Comparison of ENCODE assay signal across 9 cellular contexts in genomic region chr5:11925701-11926100, GRCh38. TPM values are rescaled to one million over a fixed set of nuclear protein-coding genes. Genes with fewer than 3 reads are reported as not detected.
"Had no signal": no experiment of that assay in that cellular context is flagged by ENCODE, and none has a peak within 500 bp of the region (broad histone marks: within the 10 kb centered on the region; RNA-seq: fewer than 3 reads in every experiment).

No MANE protein-coding gene starts in this region.

- H3K4me3 Mint-ChIP-seq: GM23338, H9, HFFc6 had no signal

- H3K9me3 Mint-ChIP-seq: GM23338 had no signal

- ATAC-seq: GM23338, HCT116 had no signal

- H3K27ac ChIP-seq: GM23248 had no signal

- H3K36me3 ChIP-seq: HAP-1 had no signal

- H3K27ac Mint-ChIP-seq: GM23338, H9, HFFc6 had no signal

- H3K9ac ChIP-seq: GM23248 had no signal

- H3K4me3 ChIP-seq: GM23248, GM23338, HAP-1 had no signal

- H3K4me2 ChIP-seq: GM23338 had no signal

- DNase-seq: GM23248, GOT3, H7, H9, HCEC 1CT, HFFc6 had no signal

- H2AFZ ChIP-seq: GM23248, GM23338 had no signal

- H3K4me1 ChIP-seq: HAP-1 had no signal

- H3K9me3 ChIP-seq: HAP-1 had no signal

RNA-seq across cellular contexts. Expression of gene CTNND2, which starts 21.5 kb away (rescaled TPM):
- polyA plus RNA-seq: GM23248 had no signal
